ENCODE assay signal across 1 cellular context in genomic region chr1:12014141-12014981, GRCh38.
A peak's percentile ranks its signal among the peaks of the same experiment; 100 is the strongest.
TF ChIP-seq lines count a peak whose summit lies in the region.

No MANE protein-coding gene starts in this region.

TF ChIP-seq in K562, 482 proteins besides CTCF, POLR2A, EP300 and RAD21 (continued from another document and continues in another):
- no peak for TF ChIP-seq RERE (CRISPR knock-in tag; IDR thresholded peaks at IDR 0.05; ENCODE audit: borderline replicate concordance)
- TF ChIP-seq CBX8 (IDR thresholded peaks at IDR 0.05; ENCODE audit: borderline replicate concordance, extremely low read depth, low read depth, low read length, poor library complexity, severe bottlenecking), result no peak
- 0 out of 2 replicates have a peak, but pooled peaks have one; percentile 32 for TF ChIP-seq ELF4 (CRISPR knock-in tag; IDR thresholded peaks at IDR 0.05)
- peak; percentile 60 for TF ChIP-seq ZNF384 (IDR thresholded peaks at IDR 0.05; ENCODE audit: low read depth, low read length)
- peak; percentile 95 for TF ChIP-seq L3MBTL2 (IDR thresholded peaks at IDR 0.05)
- peak; percentile 45; the same call in 1 of the 2 replicates for TF ChIP-seq MAX (CRISPR knock-in tag; IDR thresholded peaks at IDR 0.05)
- 0 out of 4 replicates have a peak, but pooled peaks of 1 of the 2 experiments have one; percentile 15 for TF ChIP-seq FOXA3 (CRISPR knock-in tag; conservative IDR thresholded peaks at IDR 0.05 in 1 of 2, IDR thresholded peaks at IDR 0.05 in 1 of 2)
- peak; percentile 22; the same call in 1 of the 2 replicates for TF ChIP-seq VEZF1 (CRISPR knock-in tag; IDR thresholded peaks at IDR 0.05)
- no peak for TF ChIP-seq KAT8 (IDR thresholded peaks at IDR 0.05; ENCODE audit: low read depth)
- TF ChIP-seq TRIM28 (IDR thresholded peaks at IDR 0.05), result no peak
- no peak for TF ChIP-seq WHSC1 (IDR thresholded peaks at IDR 0.05; ENCODE audit: low read length)
- TF ChIP-seq PPARD (CRISPR knock-in tag; IDR thresholded peaks at IDR 0.05), result no peak
- TF ChIP-seq SIX5 (IDR thresholded peaks at IDR 0.05; ENCODE audit: borderline replicate concordance in 1 of 2, insufficient read depth in 1 of 2, low read depth in 1 of 2, low read length in 2 of 2), result no peak
- 0 out of 2 replicates have a peak, but pooled peaks have one; percentile 15 for TF ChIP-seq BHLHE40 (IDR thresholded peaks at IDR 0.05; ENCODE audit: low read length)
- no peak for TF ChIP-seq NCOA1 (IDR thresholded peaks at IDR 0.05; ENCODE audit: low read depth)
- TF ChIP-seq ZNF174 (CRISPR knock-in tag; IDR thresholded peaks at IDR 0.05), result no peak
- 0 out of 4 replicates have a peak, but pooled peaks of 1 of the 2 experiments have one; percentile 10 for TF ChIP-seq TBL1XR1 (IDR thresholded peaks at IDR 0.05; ENCODE audit: low read length in 2 of 2)
- TF ChIP-seq ERF (CRISPR knock-in tag; IDR thresholded peaks at IDR 0.05), result peak; percentile 23; the same call in 1 of the 2 replicates
- 0 out of 2 replicates have a peak, but pooled peaks have one; percentile 13 for TF ChIP-seq ZBTB26 (CRISPR knock-in tag; IDR thresholded peaks at IDR 0.05)
- no peak for TF ChIP-seq ATF3 (IDR thresholded peaks at IDR 0.05)
- TF ChIP-seq ATF3 (CRISPR knock-in tag; conservative IDR thresholded peaks at IDR 0.05), result 0 out of 2 replicates have a peak, but pooled peaks have one; percentile 19
- 0 out of 2 replicates have a peak, but pooled peaks have one; percentile 10 for TF ChIP-seq LEF1 (IDR thresholded peaks at IDR 0.05)
- TF ChIP-seq TFAP4 (CRISPR knock-in tag; IDR thresholded peaks at IDR 0.05; ENCODE audit: borderline replicate concordance), result peak; percentile 40; the same call in 1 of the 2 replicates
- TF ChIP-seq CREB3 (tag; conservative IDR thresholded peaks at IDR 0.05; ENCODE audit: low read depth), result no peak
- TF ChIP-seq NFRKB (IDR thresholded peaks at IDR 0.05; ENCODE audit: low read depth), result 0 out of 2 replicates have a peak, but pooled peaks have one; percentile 5
- peak; percentile 86 for TF ChIP-seq PRDM10 (IDR thresholded peaks at IDR 0.05; ENCODE audit: partially characterized antibody)
